In genomic region chr16:17034477-17035252, GRCh38 we compare ENCODE assay signal across 29 cellular contexts.
"Had no signal": no experiment of that assay in that cellular context is flagged by ENCODE, and none has a peak within 500 bp of the region (broad histone marks: within the 10 kb centered on the region; RNA-seq: fewer than 3 reads in every experiment).

No MANE protein-coding gene starts in this region.

- H3K27me3 Mint-ChIP-seq: effector memory CD8-positive, alpha-beta T cell had no signal

- H3K9me3 ChIP-seq: colonic mucosa, gastrocnemius medialis had no signal

- DNase-seq: colonic mucosa; cortex of kidney; dermis blood vessel endothelial cell; dorsolateral prefrontal cortex; effector CD4-positive, alpha-beta T cell; effector CD8-positive, alpha-beta T cell; effector memory CD4-positive, alpha-beta T cell; effector memory CD8-positive, alpha-beta T cell; endodermal cell; erythroblast; esophagus squamous epithelium; foreskin fibroblast; foreskin keratinocyte; foreskin melanocyte; gastrocnemius medialis; glutamatergic neuron; head of caudate nucleus; heart left ventricle; heart right ventricle had no signal

- H3K27ac ChIP-seq: colonic mucosa, coronary artery, dorsolateral prefrontal cortex, epithelial cell of prostate, esophagus muscularis mucosa, esophagus squamous epithelium, foreskin keratinocyte, gastrocnemius medialis, gastroesophageal sphincter, heart left ventricle, heart right ventricle had no signal

- FAIRE-seq: colon, endometrium, endothelial cell of umbilical vein, frontal cortex had no signal

- H3K4me3 ChIP-seq: colonic mucosa, coronary artery, dorsolateral prefrontal cortex, esophagus muscularis mucosa, esophagus squamous epithelium, gastrocnemius medialis, gastroesophageal sphincter, heart left ventricle, heart right ventricle had no signal

- ATAC-seq: effector memory CD8-positive, alpha-beta T cell; esophagus mucosa; foreskin keratinocyte; gastrocnemius medialis; gastroesophageal sphincter; heart left ventricle; heart right ventricle had no signal

- H3K4me3 Mint-ChIP-seq: dendritic cell treated with granulocyte-macrophage colony-stimulating factor and Interleukin-4, amounts not matched to agents 40 ng/mL and 50 ng/mL, for 4 days; effector memory CD8-positive, alpha-beta T cell; endodermal cell had no signal

- H3K27me3 ChIP-seq: colonic mucosa, foreskin keratinocyte, heart left ventricle had no signal

- H3K27ac Mint-ChIP-seq: dendritic cell treated with granulocyte-macrophage colony-stimulating factor and Interleukin-4, amounts not matched to agents 40 ng/mL and 50 ng/mL, for 4 days; effector memory CD8-positive, alpha-beta T cell; endodermal cell had no signal

- H3K4me1 ChIP-seq: colonic mucosa, esophagus muscularis mucosa, foreskin keratinocyte, gastrocnemius medialis, gastroesophageal sphincter, heart left ventricle, heart right ventricle had no signal

- H3K36me3 ChIP-seq: colonic mucosa, esophagus muscularis mucosa, esophagus squamous epithelium, gastrocnemius medialis, gastroesophageal sphincter, heart left ventricle, heart right ventricle had no signal
